9 cellular contexts compared by ENCODE assay signal in the genomic region with DNA sequence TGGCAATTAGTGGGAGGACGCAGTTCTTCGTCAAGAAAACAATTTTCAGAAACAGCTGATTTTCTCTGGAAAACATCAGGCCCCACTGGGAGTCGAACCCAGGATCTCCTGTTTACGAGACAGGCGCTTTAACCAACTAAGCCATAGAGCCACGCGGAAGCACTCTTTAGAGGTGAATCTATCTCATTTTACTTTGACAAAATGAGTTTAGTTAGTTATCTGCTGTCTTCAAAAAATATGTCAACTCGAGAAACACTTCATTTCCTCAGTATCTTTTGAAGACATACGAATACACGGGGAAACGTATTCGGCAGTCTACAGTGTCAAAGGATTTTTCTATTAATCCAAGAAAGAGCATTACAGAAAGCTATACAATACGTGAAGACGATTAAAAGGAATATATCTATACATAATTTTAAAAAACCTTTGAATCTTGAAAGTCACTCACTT. TPM values are rescaled to one million over a fixed set of nuclear protein-coding genes. Genes with fewer than 3 reads are reported as not detected.
A peak's percentile ranks its signal among the peaks of the same experiment; 100 is the strongest.
DNase-seq lines count a peak whose midpoint lies in the region; ATAC-seq and TF ChIP-seq lines count a peak whose summit lies in the region.
"Had no signal": no experiment of that assay in that cellular context is flagged by ENCODE, and none has a peak within 500 bp of the region (broad histone marks: within the 10 kb centered on the region; RNA-seq: fewer than 3 reads in every experiment).

No MANE protein-coding gene starts in this region.

- H3K4me1 ChIP-seq in BE2C (no peaks in the 10 kb centered on the region), esophagus squamous epithelium (peaks cover 0 to 16% (median 0%) of the 10 kb centered on the region in 3 donors)

- H3K27ac Mint-ChIP-seq in HFFc6, result peak overlapping the region; percentile 82
- H3K27ac Mint-ChIP-seq in T-helper 17 cell, result no peak overlapping the region

- WGBS in esophagus squamous epithelium, 2 donors, result 26 to 36% methylated on average over 14 of the region's 14 CpGs

- peaks cover 18% of the 10 kb centered on the region for H3K4me1 Mint-ChIP-seq in HFFc6 (ENCODE audit: low read depth)
- peaks cover 15% of the 10 kb centered on the region for H3K4me1 Mint-ChIP-seq in T-helper 17 cell

- H3K9me3 ChIP-seq in BE2C, result no peaks in the 10 kb centered on the region
- no peaks in the 10 kb centered on the region for H3K9me3 ChIP-seq in T-helper 17 cell (ENCODE audit: control insufficient read depth, low read length, poor library complexity, severe bottlenecking)
- no peaks in the 10 kb centered on the region for H3K9me3 ChIP-seq in esophagus squamous epithelium

- H3K27ac ChIP-seq in esophagus squamous epithelium, result peak overlapping the region in 1 of 4 donors; percentile 11

- no peaks in the 10 kb centered on the region for H3K9me3 Mint-ChIP-seq in HFFc6

- intact Hi-C loops in esophagus squamous epithelium (cut with DNase I) (no loop called here), sciatic nerve (cut with DNase I) (no loop called here)

- H3K36me3 ChIP-seq in BE2C (no peaks in the 10 kb centered on the region), esophagus squamous epithelium (no peaks in the 10 kb centered on the region)

- no peak for TF ChIP-seq CTCF in BE2C (IDR thresholded peaks at IDR 0.05; ENCODE audit: low read depth, low read length)
- no peak for TF ChIP-seq CTCF in HFFc6 (IDR thresholded peaks at IDR 0.05)
- TF ChIP-seq CTCF in esophagus squamous epithelium (IDR thresholded peaks at IDR 0.05), result no peak
- no peak for TF ChIP-seq CTCF in GM10266 (IDR thresholded peaks at IDR 0.05; ENCODE audit: control insufficient read depth, insufficient read depth, low read depth, missing control alignments)

- H3K27me3 ChIP-seq in BE2C (peaks cover 2% of the 10 kb centered on the region; the same call in 1 of the 2 replicates), esophagus squamous epithelium (peaks cover 0 to 74% (median 0%) of the 10 kb centered on the region in 4 donors)

- H3K27me3 Mint-ChIP-seq in HFFc6 (ENCODE audit: insufficient read depth), result peaks cover 2% of the 10 kb centered on the region
- peaks cover 74% of the 10 kb centered on the region for H3K27me3 Mint-ChIP-seq in T-helper 17 cell

- peak; percentile 69 for DNase-seq in BE2C
- peak; percentile 81 for DNase-seq in HFFc6
- no peak for DNase-seq in T-helper 17 cell
- DNase-seq in esophagus squamous epithelium (lab: John Stamatoyannopoulos, UW), result no peak
- DNase-seq in sciatic nerve (ENCODE audit: low spot score), result no peak
- no peak for DNase-seq in GM10266 (ENCODE audit: extremely low spot score)

- TF ChIP-seq POLR2A in esophagus squamous epithelium (IDR thresholded peaks at IDR 0.05), result no peak

- peak overlapping the region; percentile 80 for H3K4me3 ChIP-seq in BE2C (ENCODE audit: low read depth, low read length)
- peak overlapping the region in 3 of 4 donors; percentile 39 to 61 (median 42) for H3K4me3 ChIP-seq in esophagus squamous epithelium

- H3K4me3 Mint-ChIP-seq in HFFc6 (peak overlapping the region; percentile 92), T-helper 17 cell (peak overlapping the region; percentile 75)

- ATAC-seq in T-helper 17 cell, result peak; percentile 21
- peak; percentile 64 for ATAC-seq in sciatic nerve
- no peak for ATAC-seq in GM19452 (IDR thresholded peaks at IDR 0.05; ENCODE audit: unreplicated experiment)
- no peak for ATAC-seq in GM19351 (IDR thresholded peaks at IDR 0.05; ENCODE audit: unreplicated experiment)

- H3K36me3 Mint-ChIP-seq in HFFc6 (ENCODE audit: low read depth) (no peaks in the 10 kb centered on the region), T-helper 17 cell (ENCODE audit: low read depth) (peaks cover 3% of the 10 kb centered on the region)

RNA-seq across cellular contexts. Expression of a gene that starts 26.7 kb away (rescaled TPM):
- polyA plus RNA-seq in BE2C (2012; ENCODE audit: insufficient read depth, insufficient read length, low read depth), result not detected
- total RNA-seq in HFFc6 (2021; fragmentation: NEBNext Ultra II Directional; extraction: Animal tissue kit (Norgen Biotek cat#: 25700)), result not detected
- total RNA-seq in T-helper 17 cell, result not detected
- total RNA-seq in esophagus squamous epithelium, result not detected
- total RNA-seq in sciatic nerve, result not detected
- polyA plus RNA-seq: neural cell had no signal

RNA-seq across cellular contexts. Expression of a gene that starts 36.7 kb away (rescaled TPM):
- not detected for polyA plus RNA-seq in BE2C (2012; ENCODE audit: insufficient read depth, insufficient read length, low read depth)
- not detected for total RNA-seq in HFFc6 (2021; fragmentation: NEBNext Ultra II Directional; extraction: Animal tissue kit (Norgen Biotek cat#: 25700))
- total RNA-seq in T-helper 17 cell (not detected), esophagus squamous epithelium (not detected), sciatic nerve (not detected)
- polyA plus RNA-seq: neural cell had no signal

RNA-seq across cellular contexts. Expression of a gene that starts 45.6 kb away (rescaled TPM):
- polyA plus RNA-seq in BE2C (2012; ENCODE audit: insufficient read depth, insufficient read length, low read depth), result 3.9 TPM
- 1 to 10 TPM in 4 of 6 experiments, under 1 TPM in 2; 0.48 to 1.5 (median 1.0) TPM for total RNA-seq in HFFc6 (2021; fragmentation: NEBNext Ultra II Directional; extraction: Animal tissue kit (Norgen Biotek cat#: 25700))
- total RNA-seq in T-helper 17 cell (under 1 TPM; 0.12 to 0.52 TPM), esophagus squamous epithelium (1 to 10 TPM in 2 of 4 donors, under 1 TPM in 2; 0.35 to 1.1 (median 0.84) TPM), sciatic nerve (6.5 TPM)

Comparison
In these comparisons a context has a peak if more than half of its experiments do, and no peak if none do; other contexts are left out.
1. DNase-seq: peak in BE2C (single experiment) and HFFc6 (single experiment); none in T-helper 17 cell (0 of 3), esophagus squamous epithelium (single experiment), sciatic nerve (single experiment) and GM10266 (single experiment).
2. ATAC-seq: peak in T-helper 17 cell (single experiment) and sciatic nerve (single experiment); none in GM19452 (single experiment) and GM19351 (single experiment).